In genomic region chr4:119238068-119238722, GRCh38 we compare ENCODE assay signal across 8 cellular contexts. TPM values are rescaled to one million over a fixed set of nuclear protein-coding genes. Genes with fewer than 3 reads are reported as not detected.
DNase-seq lines count a peak whose midpoint lies in the region; ATAC-seq and TF ChIP-seq lines count a peak whose summit lies in the region.

No MANE protein-coding gene starts in this region.

- no peak overlapping the region for H3K4me2 ChIP-seq in osteoblast (ENCODE audit: insufficient read depth, low read length)

- H3K4me1 ChIP-seq in lower lobe of right lung (peaks cover 11% of the 10 kb centered on the region), osteoblast (ENCODE audit: insufficient read depth, low read length) (peaks cover 7% of the 10 kb centered on the region)

- DNase-seq in lower lobe of right lung (no peak), WERI-Rb-1 (no peak), NCI-H1436 treated with DMSO at 0.1 percent for 48 hours (lab: John Stamatoyannopoulos, UW) (no peak), ACHN (no peak), osteoblast (ENCODE audit: insufficient read length, low spot score, missing footprints) (no peak)

- H3K36me3 ChIP-seq in lower lobe of right lung (peaks cover 43% of the 10 kb centered on the region), WERI-Rb-1 (no peaks in the 10 kb centered on the region), osteoblast (ENCODE audit: insufficient read depth, low read length) (peaks cover 19% of the 10 kb centered on the region)

- H3K27me3 ChIP-seq in lower lobe of right lung (ENCODE audit: low read depth) (no peaks in the 10 kb centered on the region), WERI-Rb-1 (ENCODE audit: insufficient read depth, low read depth, severe bottlenecking) (no peaks in the 10 kb centered on the region), osteoblast (ENCODE audit: insufficient read depth, low read length) (no peaks in the 10 kb centered on the region)

- peaks cover 13% of the 10 kb centered on the region for H3K79me2 ChIP-seq in osteoblast (ENCODE audit: insufficient read depth, low read length)

- intact Hi-C loops in lower lobe of right lung (cut with DNase I): no loop called here

- H2AFZ ChIP-seq in osteoblast (ENCODE audit: low read length): no peak overlapping the region

- no peak overlapping the region for H3K27ac ChIP-seq in lower lobe of right lung
- H3K27ac ChIP-seq in WERI-Rb-1: no peak overlapping the region
- no peak overlapping the region for H3K27ac ChIP-seq in osteoblast (ENCODE audit: low read depth, low read length)

- H4K20me1 ChIP-seq in osteoblast (ENCODE audit: insufficient read depth, low read length): no peaks in the 10 kb centered on the region

- in situ Hi-C loops in ACHN (cut with HindIII; ENCODE audit: low pct_ligation_motif_present, low pct_unique_long_range_greater_than_20kb, low sequenced_read_pairs): no loop called here

- TF ChIP-seq CTCF in lower lobe of right lung (IDR thresholded peaks at IDR 0.05): no peak
- no peak for TF ChIP-seq CTCF in WERI-Rb-1 (IDR thresholded peaks at IDR 0.05; ENCODE audit: low read depth, low read length)
- no peak for TF ChIP-seq CTCF in osteoblast (IDR thresholded peaks at IDR 0.05; ENCODE audit: extremely low read depth, low read depth, low read length)

- H3K9me3 ChIP-seq in lower lobe of right lung: no peaks in the 10 kb centered on the region
- H3K9me3 ChIP-seq in WERI-Rb-1 (ENCODE audit: severe bottlenecking): no peaks in the 10 kb centered on the region
- no peaks in the 10 kb centered on the region for H3K9me3 ChIP-seq in osteoblast (ENCODE audit: low read depth, low read length)

- H3K4me3 ChIP-seq in lower lobe of right lung (no peak overlapping the region), WERI-Rb-1 (ENCODE audit: low read depth, low read length) (no peak overlapping the region), osteoblast (ENCODE audit: insufficient read depth, low read length) (no peak overlapping the region)

- ATAC-seq in GM18907 (IDR thresholded peaks at IDR 0.05; ENCODE audit: unreplicated experiment) (peak; percentile 100), GM21737 (IDR thresholded peaks at IDR 0.05; ENCODE audit: unreplicated experiment) (peak; percentile 99), HG03558 (IDR thresholded peaks at IDR 0.05; ENCODE audit: extremely low read depth, unreplicated experiment) (peak; percentile 99), lower lobe of right lung (peak; percentile 19 to 73)

RNA-seq across cellular contexts. Expression of gene USP53, which starts 25.7 kb away (rescaled TPM):
- total RNA-seq in lower lobe of right lung (45.8 TPM), osteoblast (61.9 and 70.7 TPM in 2 replicates)

Comparison
In these comparisons a context has a peak if more than half of its experiments do, and no peak if none do; other contexts are left out.
1. ATAC-seq: peak in every context shown above with its lines; median percentile 100 in GM18907; 99 in GM21737; 99 in HG03558; 46 in lower lobe of right lung.